ENCODE assay signal across 10 cellular contexts in the genomic region with DNA sequence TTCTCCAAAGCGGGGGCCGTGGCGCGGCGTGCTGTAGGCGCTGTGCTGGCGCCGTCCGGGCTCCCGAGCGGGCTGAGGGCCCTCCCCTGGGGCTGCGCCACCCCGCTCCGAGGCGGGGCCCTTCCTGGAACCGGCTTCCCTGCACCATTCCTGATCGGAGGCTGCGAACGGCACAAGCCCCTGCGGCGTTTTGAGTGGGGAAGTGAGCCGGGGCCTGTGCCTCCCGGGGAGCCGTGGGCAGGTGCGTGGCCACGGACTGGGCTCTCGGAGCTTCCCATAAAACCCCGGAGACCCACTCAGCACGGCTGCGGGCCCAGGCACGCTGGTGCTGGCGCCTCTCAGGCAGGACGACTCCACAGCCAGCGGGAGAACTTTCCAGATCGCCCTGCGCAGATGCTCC.
A peak's percentile ranks its signal among the peaks of the same experiment; 100 is the strongest.
DNase-seq lines count a peak whose midpoint lies in the region; ATAC-seq and TF ChIP-seq lines count a peak whose summit lies in the region.
"Had no signal": no experiment of that assay in that cellular context is flagged by ENCODE, and none has a peak within 500 bp of the region (broad histone marks: within the 10 kb centered on the region; RNA-seq: fewer than 3 reads in every experiment).

No MANE protein-coding gene starts in this region.

- intact Hi-C loops in left ventricle myocardium inferior (cut with micrococcal nuclease) (no loop called here), cardiac septum (cut with DNase I) (loop anchor here (10.0 kb wide), 1 partner anchor 77 kb away; no protein-coding TSS in a partner anchor), colonic mucosa (cut with DNase I) (no loop called here), left lung (cut with DNase I) (no loop called here), aorta (cut with DNase I) (no loop called here)

- H3K9me3 ChIP-seq in left ventricle myocardium inferior (replicated peaks) (no peaks in the 10 kb centered on the region), colonic mucosa (no peaks in the 10 kb centered on the region), left lung (no peaks in the 10 kb centered on the region), aorta (ENCODE audit: control insufficient read depth, low read length) (no peaks in the 10 kb centered on the region)
- H3K9me3 ChIP-seq: Peyer's patch had no signal

- H3K36me3 ChIP-seq in left ventricle myocardium inferior (no peaks in the 10 kb centered on the region), colonic mucosa (no peaks in the 10 kb centered on the region), left lung (no peaks in the 10 kb centered on the region), aorta (ENCODE audit: control insufficient read depth in 1 of 2, insufficient read depth in 2 of 2, low read length in 1 of 2) (no peaks in the 10 kb centered on the region)
- H3K36me3 ChIP-seq: Peyer's patch had no signal

- whole genome bisulfite sequencing in aorta, 2 donors: 80% methylated on average over 34 to 36 of the region's 36 CpGs

- no peaks in the 10 kb centered on the region for H3K27me3 ChIP-seq in left ventricle myocardium inferior (ENCODE audit: low read depth)
- no peaks in the 10 kb centered on the region for H3K27me3 ChIP-seq in colonic mucosa
- H3K27me3 ChIP-seq in left lung: no peaks in the 10 kb centered on the region
- H3K27me3 ChIP-seq in aorta (ENCODE audit: control insufficient read depth in 1 of 2, insufficient read depth in 2 of 2, low read length in 1 of 2): no peaks in the 10 kb centered on the region
- H3K27me3 ChIP-seq: Peyer's patch had no signal

- ATAC-seq in left lung (peak; percentile 54), aorta (ENCODE audit: low FRiP score) (peak; percentile 26), GM21619 (IDR thresholded peaks at IDR 0.05; ENCODE audit: unreplicated experiment) (no peak), GM19397 (IDR thresholded peaks at IDR 0.05; ENCODE audit: unreplicated experiment) (no peak)

- no peak overlapping the region for H3K27ac ChIP-seq in left ventricle myocardium inferior (replicated peaks)
- H3K27ac ChIP-seq in colonic mucosa: no peak overlapping the region
- H3K27ac ChIP-seq in left lung: no peak overlapping the region
- no peak overlapping the region for H3K27ac ChIP-seq in aorta (ENCODE audit: low read depth in 1 of 2, low read length in 2 of 2)
- H3K27ac ChIP-seq: Peyer's patch had no signal

- H3K4me3 ChIP-seq in left ventricle myocardium inferior: peak overlapping the region; percentile 45
- H3K4me3 ChIP-seq in colonic mucosa: peak overlapping the region; percentile 13
- H3K4me3 ChIP-seq in left lung: peak overlapping the region in 1 of 2 donors; percentile 3
- no peak overlapping the region for H3K4me3 ChIP-seq in aorta (ENCODE audit: low read length in 2 of 2)

- no peak for DNase-seq in left ventricle myocardium inferior
- DNase-seq in cardiac septum (ENCODE audit: low spot score): no peak
- no peak for DNase-seq in colonic mucosa
- DNase-seq in left lung: peak in 1 of 2 donors; percentile 71
- DNase-seq in aorta: peak in 1 of 2 donors; percentile 78
- no peak for DNase-seq in stimulated activated CD4-positive, alpha-beta T cell treated with anti-CD3 and anti-CD28 coated beads, Interleukin-1b, Interleukin-23, amount 100 ng/mL, for 48 hours
- DNase-seq: Peyer's patch, T-helper 9 cell had no signal

- TF ChIP-seq CTCF in left ventricle myocardium inferior (IDR thresholded peaks at IDR 0.05; ENCODE audit: borderline replicate concordance): no peak
- TF ChIP-seq CTCF in colonic mucosa (IDR thresholded peaks at IDR 0.05): no peak
- TF ChIP-seq CTCF in left lung (IDR thresholded peaks at IDR 0.05): no peak

- no peaks in the 10 kb centered on the region for H3K4me1 ChIP-seq in left ventricle myocardium inferior
- H3K4me1 ChIP-seq in colonic mucosa: no peaks in the 10 kb centered on the region
- H3K4me1 ChIP-seq in left lung: no peaks in the 10 kb centered on the region
- no peaks in the 10 kb centered on the region for H3K4me1 ChIP-seq in aorta (ENCODE audit: control insufficient read depth in 1 of 2, insufficient read depth in 2 of 2, low read length in 2 of 2)
- H3K4me1 ChIP-seq: Peyer's patch had no signal

- no peak overlapping the region for H3K9ac ChIP-seq in colonic mucosa (ENCODE audit: low read depth in 2 of 2, low read length in 2 of 2)

Comparison
In these comparisons a context has a peak if more than half of its experiments do, and no peak if none do; other contexts are left out.
1. H3K4me3 ChIP-seq: peak in left ventricle myocardium inferior (single experiment) and colonic mucosa (single experiment); none in aorta (0 of 2).
2. ATAC-seq: peak in left lung (single experiment) and aorta (single experiment); none in GM21619 (single experiment) and GM19397 (single experiment).